ENCODE assay signal across 1 cellular context in genomic region chr17:82098169-82098938, GRCh38.
TF ChIP-seq lines count a peak whose summit lies in the region.

Gene FASN (minus strand): TSS chr17:82098236. CDS start chr17:82096445, 1,791 bp downstream.

TF ChIP-seq in HepG2, 621 proteins besides CTCF, POLR2A, EP300 and RAD21 (continued from another document and continues in another):
- TF ChIP-seq PRDM10 (CRISPR knock-in tag; IDR thresholded peaks at IDR 0.05; ENCODE audit: low read depth) (no peak), ZNF816 (CRISPR knock-in tag; IDR thresholded peaks at IDR 0.05; ENCODE audit: borderline replicate concordance) (peak; percentile 92; the same call in 1 of the 2 replicates), ZNF280B (CRISPR knock-in tag; IDR thresholded peaks at IDR 0.05; ENCODE audit: borderline replicate concordance) (no peak), ZNF790 (CRISPR knock-in tag; IDR thresholded peaks at IDR 0.05; ENCODE audit: borderline replicate concordance) (no peak; the same call in 1 of the 2 replicates), IRF2 (CRISPR knock-in tag; IDR thresholded peaks at IDR 0.05) (peak; percentile 33; the same call in 1 of the 2 replicates), RFXANK (CRISPR knock-in tag; IDR thresholded peaks at IDR 0.05) (peak; percentile 8; the same call in 1 of the 2 replicates), ATF3 (CRISPR knock-in tag; IDR thresholded peaks at IDR 0.05) (peak; percentile 24; the same call in 1 of the 2 replicates), NCOA1 (CRISPR knock-in tag; IDR thresholded peaks at IDR 0.05) (no peak), ZNF264 (CRISPR knock-in tag; IDR thresholded peaks at IDR 0.05) (no peak), ZNF501 (CRISPR knock-in tag; IDR thresholded peaks at IDR 0.05) (no peak), ZBTB21 (CRISPR knock-in tag; IDR thresholded peaks at IDR 0.05) (no peak), KDM2A (CRISPR knock-in tag; IDR thresholded peaks at IDR 0.05; ENCODE audit: borderline replicate concordance, low read depth) (peak; percentile 49; the same call in 1 of the 2 replicates), ELF1 (CRISPR knock-in tag; IDR thresholded peaks at IDR 0.05) (no peak), HNF1B (CRISPR knock-in tag; IDR thresholded peaks at IDR 0.05) (no peak), SNAPC4 (CRISPR knock-in tag; IDR thresholded peaks at IDR 0.05) (no peak), ZMYM3 (CRISPR knock-in tag; IDR thresholded peaks at IDR 0.05) (no peak), GPN1 (CRISPR knock-in tag; IDR thresholded peaks at IDR 0.05; ENCODE audit: borderline replicate concordance) (no peak), MED1 (CRISPR knock-in tag; IDR thresholded peaks at IDR 0.05) (peak; percentile 52; the same call in 1 of the 2 replicates), ZNF281 (CRISPR knock-in tag; IDR thresholded peaks at IDR 0.05; ENCODE audit: borderline replicate concordance) (peak; percentile 50), FOXP4 (CRISPR knock-in tag; IDR thresholded peaks at IDR 0.05) (no peak), ZNF30 (CRISPR knock-in tag; IDR thresholded peaks at IDR 0.05) (0 out of 2 replicates have a peak, but pooled peaks have one; percentile 29), AGO1 (IDR thresholded peaks at IDR 0.05; ENCODE audit: low read depth, low read length, poor library complexity, severe bottlenecking) (peak; percentile 37), ZFP62 (CRISPR knock-in tag; IDR thresholded peaks at IDR 0.05) (no peak), KLF9 (CRISPR knock-in tag; IDR thresholded peaks at IDR 0.05; ENCODE audit: low read depth) (no peak)
- TF ChIP-seq, protein P1, sequence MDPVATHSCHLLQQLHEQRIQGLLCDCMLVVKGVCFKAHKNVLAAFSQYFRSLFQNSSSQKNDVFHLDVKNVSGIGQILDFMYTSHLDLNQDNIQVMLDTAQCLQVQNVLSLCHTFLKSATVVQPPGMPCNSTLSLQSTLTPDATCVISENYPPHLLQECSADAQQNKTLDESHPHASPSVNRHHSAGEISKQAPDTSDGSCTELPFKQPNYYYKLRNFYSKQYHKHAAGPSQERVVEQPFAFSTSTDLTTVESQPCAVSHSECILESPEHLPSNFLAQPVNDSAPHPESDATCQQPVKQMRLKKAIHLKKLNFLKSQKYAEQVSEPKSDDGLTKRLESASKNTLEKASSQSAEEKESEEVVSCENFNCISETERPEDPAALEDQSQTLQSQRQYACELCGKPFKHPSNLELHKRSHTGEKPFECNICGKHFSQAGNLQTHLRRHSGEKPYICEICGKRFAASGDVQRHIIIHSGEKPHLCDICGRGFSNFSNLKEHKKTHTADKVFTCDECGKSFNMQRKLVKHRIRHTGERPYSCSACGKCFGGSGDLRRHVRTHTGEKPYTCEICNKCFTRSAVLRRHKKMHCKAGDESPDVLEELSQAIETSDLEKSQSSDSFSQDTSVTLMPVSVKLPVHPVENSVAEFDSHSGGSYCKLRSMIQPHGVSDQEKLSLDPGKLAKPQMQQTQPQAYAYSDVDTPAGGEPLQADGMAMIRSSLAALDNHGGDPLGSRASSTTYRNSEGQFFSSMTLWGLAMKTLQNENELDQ (CRISPR knock-in tag; IDR thresholded peaks at IDR 0.05; ENCODE audit: borderline replicate concordance): no peak
- TF ChIP-seq, protein P2, sequence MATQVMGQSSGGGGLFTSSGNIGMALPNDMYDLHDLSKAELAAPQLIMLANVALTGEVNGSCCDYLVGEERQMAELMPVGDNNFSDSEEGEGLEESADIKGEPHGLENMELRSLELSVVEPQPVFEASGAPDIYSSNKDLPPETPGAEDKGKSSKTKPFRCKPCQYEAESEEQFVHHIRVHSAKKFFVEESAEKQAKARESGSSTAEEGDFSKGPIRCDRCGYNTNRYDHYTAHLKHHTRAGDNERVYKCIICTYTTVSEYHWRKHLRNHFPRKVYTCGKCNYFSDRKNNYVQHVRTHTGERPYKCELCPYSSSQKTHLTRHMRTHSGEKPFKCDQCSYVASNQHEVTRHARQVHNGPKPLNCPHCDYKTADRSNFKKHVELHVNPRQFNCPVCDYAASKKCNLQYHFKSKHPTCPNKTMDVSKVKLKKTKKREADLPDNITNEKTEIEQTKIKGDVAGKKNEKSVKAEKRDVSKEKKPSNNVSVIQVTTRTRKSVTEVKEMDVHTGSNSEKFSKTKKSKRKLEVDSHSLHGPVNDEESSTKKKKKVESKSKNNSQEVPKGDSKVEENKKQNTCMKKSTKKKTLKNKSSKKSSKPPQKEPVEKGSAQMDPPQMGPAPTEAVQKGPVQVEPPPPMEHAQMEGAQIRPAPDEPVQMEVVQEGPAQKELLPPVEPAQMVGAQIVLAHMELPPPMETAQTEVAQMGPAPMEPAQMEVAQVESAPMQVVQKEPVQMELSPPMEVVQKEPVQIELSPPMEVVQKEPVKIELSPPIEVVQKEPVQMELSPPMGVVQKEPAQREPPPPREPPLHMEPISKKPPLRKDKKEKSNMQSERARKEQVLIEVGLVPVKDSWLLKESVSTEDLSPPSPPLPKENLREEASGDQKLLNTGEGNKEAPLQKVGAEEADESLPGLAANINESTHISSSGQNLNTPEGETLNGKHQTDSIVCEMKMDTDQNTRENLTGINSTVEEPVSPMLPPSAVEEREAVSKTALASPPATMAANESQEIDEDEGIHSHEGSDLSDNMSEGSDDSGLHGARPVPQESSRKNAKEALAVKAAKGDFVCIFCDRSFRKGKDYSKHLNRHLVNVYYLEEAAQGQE (IDR thresholded peaks at IDR 0.05; ENCODE audit: borderline replicate concordance in 1 of 2, low read depth in 1 of 2, low read length in 2 of 2): peak in 1 of 2 experiments; percentile 82; a peak in 1 of 4 replicates
- TF ChIP-seq, protein P3, sequence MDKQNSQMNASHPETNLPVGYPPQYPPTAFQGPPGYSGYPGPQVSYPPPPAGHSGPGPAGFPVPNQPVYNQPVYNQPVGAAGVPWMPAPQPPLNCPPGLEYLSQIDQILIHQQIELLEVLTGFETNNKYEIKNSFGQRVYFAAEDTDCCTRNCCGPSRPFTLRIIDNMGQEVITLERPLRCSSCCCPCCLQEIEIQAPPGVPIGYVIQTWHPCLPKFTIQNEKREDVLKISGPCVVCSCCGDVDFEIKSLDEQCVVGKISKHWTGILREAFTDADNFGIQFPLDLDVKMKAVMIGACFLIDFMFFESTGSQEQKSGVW (CRISPR knock-in tag; IDR thresholded peaks at IDR 0.05; ENCODE audit: borderline replicate concordance): peak; percentile 71
